8 cellular contexts compared by ENCODE assay signal in the genomic region with DNA sequence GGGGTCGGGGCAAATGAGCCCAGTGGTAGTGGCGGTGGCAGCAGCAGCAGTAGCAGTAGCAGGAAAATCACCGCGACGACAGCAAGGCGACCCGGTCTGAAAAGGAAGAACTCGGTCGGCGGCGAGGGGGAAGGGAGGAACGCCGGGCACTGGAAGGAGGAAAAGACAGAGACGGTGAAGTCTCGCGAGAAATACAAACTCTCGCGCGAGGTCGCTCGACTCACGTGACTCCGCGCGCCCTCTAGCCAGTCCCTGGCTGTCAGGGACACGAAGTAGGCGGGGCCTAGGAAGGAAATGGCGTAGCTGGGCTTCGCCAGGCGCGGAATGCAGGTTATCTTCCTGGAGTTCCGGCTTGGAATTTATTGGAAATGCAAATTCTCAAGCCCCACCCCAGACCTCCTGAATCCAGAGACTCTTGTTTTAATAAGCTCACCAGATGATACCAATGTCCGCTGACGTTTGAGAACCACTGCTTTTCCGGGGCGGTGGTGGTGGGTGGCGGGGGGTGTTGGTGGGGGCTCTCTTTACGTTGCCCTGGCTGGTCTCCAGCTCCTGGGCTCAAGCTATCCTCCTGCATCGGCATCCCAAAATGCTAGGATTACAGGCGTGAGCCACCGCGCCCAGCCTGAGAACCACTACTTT. TPM values are rescaled to one million over a fixed set of nuclear protein-coding genes. Genes with fewer than 3 reads are reported as not detected.
DNase-seq lines count a peak whose midpoint lies in the region; ATAC-seq and TF ChIP-seq lines count a peak whose summit lies in the region.

SMNDC1 (minus strand) TSS at position 141 of the 642 bp plus-strand sequence. CDS start 1,333 bp downstream, outside the sequence.

- H3K4me1 Mint-ChIP-seq in natural killer cell = peaks cover 32 to 43% of the 10 kb centered on the region in 2 donors

- H3K4me3 Mint-ChIP-seq in natural killer cell = peak within 1 kb of the TSS; percentile 94

- peaks cover 16% of the 10 kb centered on the region for H3K36me3 ChIP-seq in H7 (replicated peaks; ENCODE audit: control insufficient read depth, insufficient read depth, low read length)

- H3K27me3 ChIP-seq in H7 (ENCODE audit: control insufficient read depth, insufficient read depth, low read length) = no peaks in the 10 kb centered on the region

- TF ChIP-seq CTCF in natural killer cell (IDR thresholded peaks at IDR 0.05) = no peak

- peak within 1 kb of the TSS; percentile 81 for H3K4me3 ChIP-seq in H7 (ENCODE audit: insufficient read depth, low read depth, low read length)

- intact Hi-C loops in natural killer cell (cut with micrococcal nuclease) = loop anchor here (1.0 to 10.0 kb wide), 3 partner anchors 79 to 610 kb away; partner anchors contain the start of genes BBIP1 and SHOC2

- no peaks in the 10 kb centered on the region for H3K9me3 Mint-ChIP-seq in natural killer cell

- no peaks in the 10 kb centered on the region for H3K27me3 Mint-ChIP-seq in natural killer cell (ENCODE audit: low read depth in 2 of 2)

- DNase-seq in ELF-1 (ENCODE audit: low read depth, low spot score) = peak; percentile 99
- DNase-seq in H7 = peak; percentile 92
- peak; percentile 98 for DNase-seq in M059J (ENCODE audit: low read depth)
- DNase-seq in SHP77 (lab: John Stamatoyannopoulos, UW) = peak; percentile 97
- peak; percentile 95 for DNase-seq in activated effector memory CD4-positive, alpha-beta T cell treated with Interleukin-2 at 50 U/mL for 16 hours
- peak; percentile 97 for DNase-seq in fibroblast of peridontal ligament (ENCODE audit: extremely low read depth)
- peak; percentile 98 for DNase-seq in natural killer cell
- DNase-seq in stimulated activated naive CD4-positive, alpha-beta T cell treated with Interleukin-2 at 50 U/mL for 16 hours (lab: John Stamatoyannopoulos, UW) = peak; percentile 93

- ATAC-seq in natural killer cell = peak; percentile 89 to 96 (median 94)

- peaks cover 7% of the 10 kb centered on the region for H3K36me3 Mint-ChIP-seq in natural killer cell

- peak within 1 kb of the TSS; percentile 93 to 97 for H3K27ac Mint-ChIP-seq in natural killer cell

RNA-seq across cellular contexts. Expression of gene SMNDC1, which starts in this region (rescaled TPM):
- total RNA-seq in H7 (2014; rRNA removed; shearing (Covaris generic)) = 9.1 and 9.6 TPM in 2 replicates
- 8.4 and 13.3 TPM in 2 replicates for total RNA-seq in M059J (2014; rRNA removed; shearing (Covaris generic))
- 10 to 100 TPM; 53.3 to 56.3 (median 55.3) TPM for total RNA-seq in natural killer cell

Comparison
In these comparisons a context has a peak if more than half of its experiments do, and no peak if none do; other contexts are left out.
1. Peak in every context shown above with its lines: DNase-seq, ATAC-seq and H3K4me3 ChIP-seq.